9 cellular contexts compared by ENCODE assay signal in the genomic region with DNA sequence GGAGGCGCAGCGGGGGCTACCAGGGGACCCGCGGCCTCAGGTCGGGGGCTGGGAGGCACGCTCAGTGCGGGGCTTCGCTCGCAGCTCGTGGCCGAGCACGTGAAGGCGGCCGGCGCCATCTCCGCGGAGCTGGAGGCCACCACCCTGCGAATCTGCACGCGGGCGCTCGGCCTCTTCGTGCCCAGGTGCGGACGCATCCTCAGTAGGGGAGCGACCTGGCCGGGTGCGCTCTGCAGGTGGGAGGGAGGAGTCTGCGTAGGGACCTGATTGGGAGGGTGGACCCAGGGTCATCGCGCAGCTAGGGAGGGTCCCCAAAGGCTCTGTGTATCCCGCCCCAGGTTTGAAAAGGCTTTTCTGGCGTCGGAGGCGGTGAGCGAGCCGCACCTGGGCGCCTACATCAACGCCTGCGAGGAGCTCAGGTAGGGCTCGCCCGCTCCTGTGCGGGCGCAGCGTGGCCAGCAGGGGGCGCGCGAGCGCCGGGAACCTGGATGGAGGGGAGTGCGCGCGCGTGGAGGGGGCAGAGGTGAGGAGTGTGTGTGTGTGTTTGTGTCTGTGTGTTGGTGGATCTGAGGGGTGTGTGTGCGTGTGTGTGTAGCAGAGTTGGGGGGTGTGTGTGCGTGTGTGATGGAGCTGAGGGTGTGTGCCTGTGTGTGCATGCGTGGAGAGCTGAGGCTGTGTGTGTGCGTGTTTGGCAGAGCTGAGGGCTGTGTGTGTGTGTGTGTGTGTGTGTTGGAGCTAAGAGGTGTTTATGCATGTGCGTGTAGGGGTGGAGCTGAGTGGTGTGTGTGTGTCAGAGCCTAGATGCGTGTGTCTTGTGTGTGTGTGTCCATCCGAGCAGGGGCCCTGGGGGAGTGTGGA. TPM values are rescaled to one million over a fixed set of nuclear protein-coding genes. Genes with fewer than 3 reads are reported as not detected.
DNase-seq lines count a peak whose midpoint lies in the region; ATAC-seq and TF ChIP-seq lines count a peak whose summit lies in the region.
"Had no signal": no experiment of that assay in that cellular context is flagged by ENCODE, and none has a peak within 500 bp of the region (broad histone marks: within the 10 kb centered on the region; RNA-seq: fewer than 3 reads in every experiment).

No MANE protein-coding gene starts in this region.

- H3K4me1 Mint-ChIP-seq in CD8-positive, alpha-beta memory T cell, result peaks cover 0 to 12% (median 5%) of the 10 kb centered on the region in 3 donors
- peaks cover 7% of the 10 kb centered on the region for H3K4me1 Mint-ChIP-seq in endodermal cell
- H3K4me1 Mint-ChIP-seq in stimulated activated effector memory CD8-positive, alpha-beta T cell treated with anti-CD3 and anti-CD28 coated beads, Interleukin-12 subunit alpha, Interleukin-12 subunit beta, amount 100 ng/mL, for 72 hours, result peaks cover 18% of the 10 kb centered on the region

- peak; percentile 59 to 73 (median 65) for DNase-seq in CD8-positive, alpha-beta memory T cell
- DNase-seq in HCEC 1CT (peak; percentile 29), NCI-H2227 treated with DMSO at 0.1 percent for 48 hours (lab: John Stamatoyannopoulos, UW) (peak; percentile 49), endodermal cell (peak; percentile 94), mucosa of gallbladder (ENCODE audit: low spot score) (peak; percentile 70), DMS114 treated with DMSO at 0.1 percent for 48 hours (lab: John Stamatoyannopoulos, UW; ENCODE audit: unreplicated experiment) (no peak)
- peak; percentile 38 to 47 for DNase-seq in activated CD8-positive, alpha-beta memory T cell treated with anti-CD3 and anti-CD28 coated beads for 4 hours (ENCODE audit: low read depth in 2 of 2)
- DNase-seq in stimulated activated effector memory CD8-positive, alpha-beta T cell treated with anti-CD3 and anti-CD28 coated beads, Interleukin-12 subunit alpha, Interleukin-12 subunit beta, amount 100 ng/mL, for 72 hours (ENCODE audit: low spot score in 2 of 2), result peak; percentile 69 to 85

- H3K9me3 ChIP-seq in CD8-positive, alpha-beta memory T cell (ENCODE audit: low read length), result no peaks in the 10 kb centered on the region
- no peaks in the 10 kb centered on the region for H3K9me3 ChIP-seq in endodermal cell (ENCODE audit: control insufficient read depth, low read length)

- no peak overlapping the region for H3K4me3 ChIP-seq in CD8-positive, alpha-beta memory T cell (ENCODE audit: low read length)
- H3K4me3 ChIP-seq in endodermal cell (ENCODE audit: low read length), result no peak overlapping the region

- no peaks in the 10 kb centered on the region for H3K9me3 Mint-ChIP-seq in CD8-positive, alpha-beta memory T cell
- peaks cover 3% of the 10 kb centered on the region for H3K9me3 Mint-ChIP-seq in endodermal cell
- H3K9me3 Mint-ChIP-seq in stimulated activated effector memory CD8-positive, alpha-beta T cell treated with anti-CD3 and anti-CD28 coated beads, Interleukin-12 subunit alpha, Interleukin-12 subunit beta, amount 100 ng/mL, for 72 hours, result no peaks in the 10 kb centered on the region
- H3K9me3 Mint-ChIP-seq: IgD-negative memory B cell had no signal

- peaks cover 5% of the 10 kb centered on the region for H3K4me1 ChIP-seq in CD8-positive, alpha-beta memory T cell (ENCODE audit: insufficient read depth, low read length)
- H3K4me1 ChIP-seq in endodermal cell (ENCODE audit: control insufficient read depth, insufficient read depth, low read length), result no peaks in the 10 kb centered on the region

- no peak overlapping the region for H3K27ac ChIP-seq in CD8-positive, alpha-beta memory T cell (ENCODE audit: low read depth, low read length)
- H3K27ac ChIP-seq in endodermal cell (ENCODE audit: low read depth, low read length), result no peak overlapping the region

- H3K9ac ChIP-seq in endodermal cell (ENCODE audit: extremely low read depth, low read length, poor library complexity, severe bottlenecking), result no peak overlapping the region

- peak; percentile 82 for ATAC-seq in stimulated activated effector memory CD8-positive, alpha-beta T cell treated with anti-CD3 and anti-CD28 coated beads, Interleukin-12 subunit alpha, Interleukin-12 subunit beta, amount 100 ng/mL, for 72 hours

- POLR2A ChIA-PET in CD8-positive, alpha-beta memory T cell (lab: Charles Lee), result no interaction called here

- H3K36me3 Mint-ChIP-seq in CD8-positive, alpha-beta memory T cell, result peaks cover 0 to 1% (median 0%) of the 10 kb centered on the region in 3 donors
- no peaks in the 10 kb centered on the region for H3K36me3 Mint-ChIP-seq in endodermal cell (ENCODE audit: low read depth)
- no peaks in the 10 kb centered on the region for H3K36me3 Mint-ChIP-seq in stimulated activated effector memory CD8-positive, alpha-beta T cell treated with anti-CD3 and anti-CD28 coated beads, Interleukin-12 subunit alpha, Interleukin-12 subunit beta, amount 100 ng/mL, for 72 hours
- H3K36me3 Mint-ChIP-seq: IgD-negative memory B cell had no signal

- no peaks in the 10 kb centered on the region for H3K36me3 ChIP-seq in CD8-positive, alpha-beta memory T cell (ENCODE audit: insufficient read depth, low read length)
- no peaks in the 10 kb centered on the region for H3K36me3 ChIP-seq in endodermal cell (ENCODE audit: control insufficient read depth, insufficient read depth, low read length)

- H3K27me3 ChIP-seq in CD8-positive, alpha-beta memory T cell (ENCODE audit: insufficient read depth, low read length, poor library complexity, severe bottlenecking), result peaks cover 10% of the 10 kb centered on the region
- peaks cover 26% of the 10 kb centered on the region for H3K27me3 ChIP-seq in endodermal cell (ENCODE audit: control insufficient read depth, insufficient read depth, low read length, poor library complexity, severe bottlenecking)

- TF ChIP-seq CTCF in endodermal cell (conservative IDR thresholded peaks at IDR 0.05), result peak; percentile 95

- CTCF ChIA-PET in CD8-positive, alpha-beta memory T cell (lab: Charles Lee), result interaction anchor here (0.6 to 4.3 kb wide), 23 partner anchors 9 to 418 kb away, joined by 3 to 28 read pairs (median 5); a partner anchor contains a TSS

- no peak overlapping the region for H3K27ac Mint-ChIP-seq in CD8-positive, alpha-beta memory T cell
- H3K27ac Mint-ChIP-seq in endodermal cell, result no peak overlapping the region
- H3K27ac Mint-ChIP-seq in stimulated activated effector memory CD8-positive, alpha-beta T cell treated with anti-CD3 and anti-CD28 coated beads, Interleukin-12 subunit alpha, Interleukin-12 subunit beta, amount 100 ng/mL, for 72 hours, result no peak overlapping the region

- 12 to 14% methylated on average over 23 to 61 of the region's 61 CpGs for WGBS in endodermal cell (ENCODE audit: insufficient coverage in 1 of 2, insufficient read length in 1 of 2), 2 experiments

- peaks cover 16 to 25% of the 10 kb centered on the region in 2 donors for H3K27me3 Mint-ChIP-seq in CD8-positive, alpha-beta memory T cell
- peaks cover 48% of the 10 kb centered on the region for H3K27me3 Mint-ChIP-seq in endodermal cell (ENCODE audit: insufficient read depth)

- peak overlapping the region in 3 of 7 donors; percentile 27 to 40 (median 38) for H3K4me3 Mint-ChIP-seq in CD8-positive, alpha-beta memory T cell
- H3K4me3 Mint-ChIP-seq in endodermal cell, result no peak overlapping the region
- peak overlapping the region; percentile 24 for H3K4me3 Mint-ChIP-seq in stimulated activated effector memory CD8-positive, alpha-beta T cell treated with anti-CD3 and anti-CD28 coated beads, Interleukin-12 subunit alpha, Interleukin-12 subunit beta, amount 100 ng/mL, for 72 hours

RNA-seq across cellular contexts. Expression of a gene that starts 10.4 kb away (rescaled TPM):
- total RNA-seq in CD8-positive, alpha-beta memory T cell, result not detected
- polyA plus RNA-seq in CD8-positive, alpha-beta memory T cell, result not detected
- total RNA-seq in endodermal cell, result 1 to 10 TPM; 2.5 to 3.6 TPM
- polyA plus RNA-seq in endodermal cell (2013, experiment 1 of 2), result 0.21 TPM
- not detected for polyA plus RNA-seq in endodermal cell (2013, experiment 2 of 2)
- 22.9 TPM for total RNA-seq in mucosa of gallbladder
- polyA plus RNA-seq: IgD-negative memory B cell had no signal

RNA-seq across cellular contexts. Expression of a gene that starts 18.4 kb away (rescaled TPM):
- 1 to 10 TPM in 1 of 2 experiments, under 1 TPM in 1; 0.70 to 1.4 TPM for total RNA-seq in CD8-positive, alpha-beta memory T cell
- polyA plus RNA-seq in CD8-positive, alpha-beta memory T cell, result not detected
- 10 to 100 TPM; 16.8 to 19.4 TPM for total RNA-seq in endodermal cell
- polyA plus RNA-seq in endodermal cell (2013, experiment 1 of 2), result 57.6 TPM
- 59.4 TPM for polyA plus RNA-seq in endodermal cell (2013, experiment 2 of 2)
- 133 TPM for total RNA-seq in mucosa of gallbladder
- polyA plus RNA-seq: IgD-negative memory B cell had no signal

RNA-seq across cellular contexts. Expression of a gene that starts 20.9 kb away (rescaled TPM):
- total RNA-seq in CD8-positive, alpha-beta memory T cell, result not detected
- polyA plus RNA-seq in CD8-positive, alpha-beta memory T cell, result not detected
- not detected for total RNA-seq in endodermal cell
- not detected for polyA plus RNA-seq in endodermal cell (2013, experiment 1 of 2)
- not detected for polyA plus RNA-seq in endodermal cell (2013, experiment 2 of 2)
- total RNA-seq in mucosa of gallbladder, result 0.60 TPM
- polyA plus RNA-seq: IgD-negative memory B cell had no signal

RNA-seq across cellular contexts. Expression of a gene that starts 47.5 kb away (rescaled TPM):
- 1 to 10 TPM; 1.6 to 2.9 TPM for total RNA-seq in CD8-positive, alpha-beta memory T cell
- polyA plus RNA-seq in CD8-positive, alpha-beta memory T cell, result 0.32 TPM
- 100 to 1,000 TPM; 120 to 123 TPM for total RNA-seq in endodermal cell
- 82.7 TPM for polyA plus RNA-seq in endodermal cell (2013, experiment 1 of 2)
- polyA plus RNA-seq in endodermal cell (2013, experiment 2 of 2), result 80.3 TPM
- total RNA-seq in mucosa of gallbladder, result 165 TPM

Comparison
In these comparisons a context has a peak if more than half of its experiments do, and no peak if none do; other contexts are left out.
1. RNA of a gene that starts 18.4 kb away (total RNA-seq): 133 TPM in mucosa of gallbladder (single experiment) and 16.8 to 19.4 TPM in endodermal cell; 0.70 to 1.4 TPM in CD8-positive, alpha-beta memory T cell; every median in the first group is over 4 times any median in the second.